Comparison of ENCODE assay signal across 29 cellular contexts in the genomic region with DNA sequence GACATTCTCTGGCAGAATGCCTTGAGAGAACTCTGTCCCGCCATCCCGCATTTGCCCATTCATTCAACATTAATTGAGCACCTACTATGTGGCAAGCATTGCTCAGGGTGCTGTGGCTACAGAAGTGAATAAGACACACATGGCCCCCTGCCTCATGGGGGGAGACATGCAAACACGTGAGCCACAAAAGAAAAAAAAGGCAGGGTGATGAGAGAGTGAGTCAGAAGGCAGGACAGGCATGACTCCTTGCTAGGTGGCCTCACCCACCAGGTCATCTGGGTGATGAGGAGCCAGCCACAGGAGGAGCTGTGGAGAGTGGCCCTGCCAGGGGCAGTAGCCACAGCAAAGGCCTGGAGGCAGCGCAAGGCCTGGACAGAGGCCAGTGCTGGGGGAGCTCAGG. TPM values are rescaled to one million over a fixed set of nuclear protein-coding genes. Genes with fewer than 3 reads are reported as not detected.
DNase-seq lines count a peak whose midpoint lies in the region; ATAC-seq, FAIRE-seq and TF ChIP-seq lines count a peak whose summit lies in the region.
"Had no signal": no experiment of that assay in that cellular context is flagged by ENCODE, and none has a peak within 500 bp of the region (broad histone marks: within the 10 kb centered on the region; RNA-seq: fewer than 3 reads in every experiment).

No MANE protein-coding gene starts in this region.

- H3K9me3 Mint-ChIP-seq in activated naive CD4-positive, alpha-beta T cell treated with anti-CD3 and anti-CD28 coated beads, Interleukin-2, amount 50 U/mL, for 24 hours, result no peaks in the 10 kb centered on the region
- H3K9me3 Mint-ChIP-seq in activated naive CD8-positive, alpha-beta T cell treated with anti-CD3 and anti-CD28 coated beads, Interleukin-2, amount 50 U/mL, for 24 hours, result no peaks in the 10 kb centered on the region
- H3K9me3 Mint-ChIP-seq: activated naive CD4-positive, alpha-beta T cell treated with anti-CD3 and anti-CD28 coated beads, Interleukin-2, amount 10 ng/mL, durations not matched to agents 7 days and 5 days; activated T-cell treated with anti-CD3 and anti-CD28 coated beads, Interleukin-2, amount 50 U/mL, for 24 hours; dendritic cell treated with granulocyte-macrophage colony-stimulating factor and Interleukin-4, amounts not matched to agents 40 ng/mL and 50 ng/mL, for 4 days; immature natural killer cell; natural killer cell treated with Interleukin-12 subunit alpha and Interleukin-12 subunit beta and Interleukin-15 and Interleukin-18, amount 100 ng/mL, for 72 hours had no signal

- TF ChIP-seq POLR2A in spleen (IDR thresholded peaks at IDR 0.05), result no peak

- FAIRE-seq in RCC 7860 (lab: Jason Lieb, UNC), result no peak
- FAIRE-seq: endothelial cell of umbilical vein had no signal

- H3K4me1 Mint-ChIP-seq in activated naive CD4-positive, alpha-beta T cell treated with anti-CD3 and anti-CD28 coated beads, Interleukin-2, amount 50 U/mL, for 24 hours, result peaks cover 22% of the 10 kb centered on the region
- H3K4me1 Mint-ChIP-seq in activated naive CD8-positive, alpha-beta T cell treated with anti-CD3 and anti-CD28 coated beads, Interleukin-2, amount 50 U/mL, for 24 hours, result peaks cover 17% of the 10 kb centered on the region

- no peaks in the 10 kb centered on the region for H3K9me3 ChIP-seq in spleen
- H3K9me3 ChIP-seq: BLaER1 treated with 17β-estradiol and CSF1 and Interleukin-3, amounts not matched to agents 10 nM and 100 nM; sigmoid colon had no signal

- peak overlapping the region; percentile 80 for H3K27ac Mint-ChIP-seq in activated naive CD4-positive, alpha-beta T cell treated with anti-CD3 and anti-CD28 coated beads, Interleukin-2, amount 50 U/mL, for 24 hours
- no peak overlapping the region for H3K27ac Mint-ChIP-seq in activated naive CD8-positive, alpha-beta T cell treated with anti-CD3 and anti-CD28 coated beads, Interleukin-2, amount 50 U/mL, for 24 hours
- H3K27ac Mint-ChIP-seq: activated naive CD4-positive, alpha-beta T cell treated with anti-CD3 and anti-CD28 coated beads, Interleukin-2, amount 10 ng/mL, durations not matched to agents 7 days and 5 days; activated T-cell treated with anti-CD3 and anti-CD28 coated beads, Interleukin-2, amount 50 U/mL, for 24 hours; dendritic cell treated with granulocyte-macrophage colony-stimulating factor and Interleukin-4, amounts not matched to agents 40 ng/mL and 50 ng/mL, for 4 days; immature natural killer cell; natural killer cell treated with Interleukin-12 subunit alpha and Interleukin-12 subunit beta and Interleukin-15 and Interleukin-18, amount 100 ng/mL, for 72 hours had no signal

- peaks cover 11 to 100% (median 59%) of the 10 kb centered on the region in 7 donors for H3K27me3 ChIP-seq in spleen (replicated peaks in 1 of 7)

- intact Hi-C loops in spleen (cut with DNase I; ENCODE audit: low total_unique reads), result loop anchor here (5.0 to 10.0 kb wide), 2 partner anchors 146 to 208 kb away; partner anchors contain the start of gene AMBRA1
- intact Hi-C loops in posterior cingulate gyrus (cut with DNase I), result no loop called here

- peaks cover 25 to 81% (median 50%) of the 10 kb centered on the region in 6 donors for H3K4me1 ChIP-seq in spleen

- WGBS in spleen, 5 donors, result 84 to 97% (median 88%) methylated on average over 4 of the region's 4 CpGs

- no peak for DNase-seq in activated naive CD4-positive, alpha-beta T cell treated with Interleukin-2 at 50 U/mL for 16 hours
- DNase-seq in RCC 7860 (ENCODE audit: low spot score) (peak; percentile 70), epithelial cell of esophagus (ENCODE audit: low read depth) (peak; percentile 58), spleen (peak; percentile 58), posterior cingulate gyrus (no peak)
- no peak for DNase-seq in activated naive CD8-positive, alpha-beta T cell treated with anti-CD3 and anti-CD28 coated beads, Interleukin-2, amount 50 U/mL, for 24 hours
- DNase-seq: activated CD4-positive, CD25-positive, alpha-beta regulatory T cell treated with anti-CD3 and anti-CD28 coated beads, Interleukin-2, amount 50 U/mL, for 72 hours; activated naive CD4-positive, alpha-beta T cell treated with anti-CD3 and anti-CD28 coated beads, Interleukin-2, amount 10 ng/mL, durations not matched to agents 7 days and 5 days; activated T-cell treated with anti-CD3 and anti-CD28 coated beads, Interleukin-2, amount 50 U/mL, for 24 hours; anterior cingulate cortex; caudate nucleus; immature natural killer cell; left ventricle myocardium superior; NCI-H187 treated with DMSO at 0.1 percent for 48 hours; NCI-H345; NCI-H774; OCI-M1; sigmoid colon; stimulated activated CD8-positive, alpha-beta memory T cell treated with anti-CD3 and anti-CD28 coated beads, Interleukin-4, amount 100 ng/mL, for 48 hours; substantia nigra had no signal

- H3K27me3 Mint-ChIP-seq in activated naive CD4-positive, alpha-beta T cell treated with anti-CD3 and anti-CD28 coated beads, Interleukin-2, amount 50 U/mL, for 24 hours, result peaks cover 32% of the 10 kb centered on the region
- peaks cover 69% of the 10 kb centered on the region for H3K27me3 Mint-ChIP-seq in activated naive CD8-positive, alpha-beta T cell treated with anti-CD3 and anti-CD28 coated beads, Interleukin-2, amount 50 U/mL, for 24 hours

- H3K36me3 ChIP-seq in spleen, result peaks cover 0 to 9% (median 0%) of the 10 kb centered on the region in 6 donors
- H3K36me3 ChIP-seq: sigmoid colon had no signal

- H3K4me3 Mint-ChIP-seq in activated naive CD4-positive, alpha-beta T cell treated with anti-CD3 and anti-CD28 coated beads, Interleukin-2, amount 50 U/mL, for 24 hours, result peak overlapping the region; percentile 30
- no peak overlapping the region for H3K4me3 Mint-ChIP-seq in activated naive CD8-positive, alpha-beta T cell treated with anti-CD3 and anti-CD28 coated beads, Interleukin-2, amount 50 U/mL, for 24 hours
- H3K4me3 Mint-ChIP-seq: activated naive CD4-positive, alpha-beta T cell treated with anti-CD3 and anti-CD28 coated beads, Interleukin-2, amount 10 ng/mL, durations not matched to agents 7 days and 5 days; activated T-cell treated with anti-CD3 and anti-CD28 coated beads, Interleukin-2, amount 50 U/mL, for 24 hours; dendritic cell treated with granulocyte-macrophage colony-stimulating factor and Interleukin-4, amounts not matched to agents 40 ng/mL and 50 ng/mL, for 4 days; natural killer cell treated with Interleukin-12 subunit alpha and Interleukin-12 subunit beta and Interleukin-15 and Interleukin-18, amount 100 ng/mL, for 72 hours had no signal

- ATAC-seq in activated naive CD8-positive, alpha-beta T cell treated with anti-CD3 and anti-CD28 coated beads, Interleukin-2, amount 50 U/mL, for 24 hours, result no peak
- no peak for ATAC-seq in SK-N-SH treated with all-trans-retinoic acid at 6 μM for 48 hours
- ATAC-seq: left ventricle myocardium superior; natural killer cell treated with Interleukin-12 subunit alpha and Interleukin-12 subunit beta and Interleukin-15 and Interleukin-18, amount 100 ng/mL, for 72 hours had no signal

- H3K4me3 ChIP-seq in epithelial cell of esophagus (ENCODE audit: low read length) (no peak overlapping the region), spleen (no peak overlapping the region)
- H3K4me3 ChIP-seq: BLaER1 treated with 17β-estradiol and CSF1 and Interleukin-3, amounts not matched to agents 10 nM and 100 nM; hepatocyte; sigmoid colon; SJSA1 had no signal

- TF ChIP-seq CTCF in epithelial cell of esophagus (IDR thresholded peaks at IDR 0.05; ENCODE audit: insufficient read depth, low read depth, low read length, missing control alignments), result no peak
- TF ChIP-seq CTCF in spleen (IDR thresholded peaks at IDR 0.05 in 8 of 11, conservative IDR thresholded peaks at IDR 0.05 in 3 of 11), result no peak

- H3K36me3 Mint-ChIP-seq in activated naive CD4-positive, alpha-beta T cell treated with anti-CD3 and anti-CD28 coated beads, Interleukin-2, amount 50 U/mL, for 24 hours, result no peaks in the 10 kb centered on the region
- H3K36me3 Mint-ChIP-seq in activated naive CD8-positive, alpha-beta T cell treated with anti-CD3 and anti-CD28 coated beads, Interleukin-2, amount 50 U/mL, for 24 hours (ENCODE audit: low read depth), result no peaks in the 10 kb centered on the region
- H3K36me3 Mint-ChIP-seq: immature natural killer cell; natural killer cell treated with Interleukin-12 subunit alpha and Interleukin-12 subunit beta and Interleukin-15 and Interleukin-18, amount 100 ng/mL, for 72 hours had no signal

- H3K27ac ChIP-seq in spleen, result no peak overlapping the region
- H3K27ac ChIP-seq: BLaER1 treated with 17β-estradiol and CSF1 and Interleukin-3, amounts not matched to agents 10 nM and 100 nM; hepatocyte; KMS-11; sigmoid colon; SJSA1 had no signal

TF ChIP-seq in SK-N-SH treated with all-trans-retinoic acid at 6 μM for 48 hours, 23 proteins besides CTCF, POLR2A, EP300 and RAD21 (continues in another document):
- TF ChIP-seq POU6F1 (CRISPR knock-in tag; IDR thresholded peaks at IDR 0.05; ENCODE audit: borderline replicate concordance, low read depth) (no peak), TCF4 (CRISPR knock-in tag; IDR thresholded peaks at IDR 0.05; ENCODE audit: borderline replicate concordance) (no peak)

RNA-seq across cellular contexts. Expression of gene CHRM4, which starts 4.9 kb away (rescaled TPM):
- 10 to 100 TPM in 3 of 7 donors, 1 to 10 TPM in 4; 2.3 to 34.1 (median 8.5) TPM for total RNA-seq in spleen
- polyA plus RNA-seq in spleen, result 1 to 10 TPM in 1 of 3 donors, under 1 TPM in 2; 0.06 to 2.0 (median 0.20) TPM
- total RNA-seq: left ventricle myocardium superior had no signal
- polyA plus RNA-seq: hepatocyte had no signal

RNA-seq across cellular contexts. Expression of gene MDK, which starts 5.2 kb away (rescaled TPM):
- 10 to 100 TPM; 22.6 to 52.8 (median 36.8) TPM for total RNA-seq in spleen
- 10 to 100 TPM; 16.2 to 26.6 (median 22.3) TPM for polyA plus RNA-seq in spleen

RNA-seq across cellular contexts. Expression of gene DGKZ, which starts 39.4 kb away (rescaled TPM):
- total RNA-seq in spleen, result 100 to 1,000 TPM in 5 of 7 donors, 10 to 100 TPM in 2; 86.0 to 136 (median 106) TPM
- 10 to 100 TPM; 44.2 to 89.0 (median 60.9) TPM for polyA plus RNA-seq in spleen

Comparison
In these comparisons a context has a peak if more than half of its experiments do, and no peak if none do; other contexts are left out.
1. DNase-seq: peak in RCC 7860 (single experiment), epithelial cell of esophagus (single experiment) and spleen (single experiment); none in activated naive CD4-positive, alpha-beta T cell treated with Interleukin-2 at 50 U/mL for 16 hours (single experiment), posterior cingulate gyrus (0 of 10) and activated naive CD8-positive, alpha-beta T cell treated with anti-CD3 and anti-CD28 coated beads, Interleukin-2, amount 50 U/mL, for 24 hours (single experiment).